Comparison of ENCODE assay signal across 1 cellular context in genomic region chr17:17132746-17133145, GRCh38.
TF ChIP-seq lines count a peak whose summit lies in the region.

No MANE protein-coding gene starts in this region.

TF ChIP-seq in HepG2, 621 proteins besides CTCF, POLR2A, EP300 and RAD21 (continued from another document):
- TF ChIP-seq ZNF362 (CRISPR knock-in tag; IDR thresholded peaks at IDR 0.05; ENCODE audit: borderline replicate concordance): no peak
- no peak for TF ChIP-seq HNF1B (CRISPR knock-in tag; IDR thresholded peaks at IDR 0.05)
- TF ChIP-seq NRL (CRISPR knock-in tag; IDR thresholded peaks at IDR 0.05; ENCODE audit: borderline replicate concordance): no peak
